ENCODE assay signal across 8 cellular contexts in genomic region chr22:36180038-36180880, GRCh38. TPM values are rescaled to one million over a fixed set of nuclear protein-coding genes. Genes with fewer than 3 reads are reported as not detected.
DNase-seq lines count a peak whose midpoint lies in the region; ATAC-seq and TF ChIP-seq lines count a peak whose summit lies in the region.

No MANE protein-coding gene starts in this region.

- H3K27me3 ChIP-seq in CD8-positive, alpha-beta T cell (ENCODE audit: insufficient read depth, low read length), result no peaks in the 10 kb centered on the region
- H3K27me3 ChIP-seq in upper lobe of right lung, result no peaks in the 10 kb centered on the region

- no peaks in the 10 kb centered on the region for H3K9me3 Mint-ChIP-seq in CD8-positive, alpha-beta T cell

- intact Hi-C loops in CD8-positive, alpha-beta T cell (cut with DNase I, micrococcal nuclease), result loop anchor here (1.0 to 2.0 kb wide), 6 partner anchors 13 to 830 kb away; no protein-coding TSS in a partner anchor
- intact Hi-C loops in Right ventricle myocardium inferior (cut with DNase I), result loop anchor here (2.0 kb wide), 1 partner anchor 33 kb away; no protein-coding TSS in a partner anchor
- intact Hi-C loops in posterior cingulate gyrus (cut with DNase I), result loop anchor here (2.0 kb wide), 1 partner anchor 35 kb away; no protein-coding TSS in a partner anchor
- intact Hi-C loops in upper lobe of right lung (cut with DNase I), result loop anchor here (5.0 kb wide), 1 partner anchor 38 kb away; no protein-coding TSS in a partner anchor

- peak; percentile 75 to 94 (median 86) for DNase-seq in CD8-positive, alpha-beta T cell
- DNase-seq in HPDE6-E6E7 (ENCODE audit: extremely low spot score), result peak; percentile 49
- peak; percentile 38 for DNase-seq in SKM-1 (lab: John Stamatoyannopoulos, UW; ENCODE audit: unreplicated experiment)
- peak; percentile 85 for DNase-seq in activated naive CD4-positive, alpha-beta T cell treated with anti-CD3 and anti-CD28 coated beads, Interleukin-2, amount 50 U/mL, for 16 hours
- peak; percentile 92 for DNase-seq in Right ventricle myocardium inferior (ENCODE audit: missing footprints)
- peak in 9 of 10 donors; percentile 48 to 92 (median 78) for DNase-seq in posterior cingulate gyrus
- DNase-seq in upper lobe of right lung, result peak; percentile 91

- no peaks in the 10 kb centered on the region for H3K9me3 ChIP-seq in CD8-positive, alpha-beta T cell (ENCODE audit: low read length)
- no peaks in the 10 kb centered on the region for H3K9me3 ChIP-seq in upper lobe of right lung

- no peak overlapping the region for H3K27ac ChIP-seq in CD8-positive, alpha-beta T cell (ENCODE audit: low read depth, low read length)
- no peak overlapping the region for H3K27ac ChIP-seq in upper lobe of right lung

- no peaks in the 10 kb centered on the region for H3K36me3 Mint-ChIP-seq in CD8-positive, alpha-beta T cell

- TF ChIP-seq CTCF in CD8-positive, alpha-beta T cell (IDR thresholded peaks at IDR 0.05), result peak; percentile 84
- TF ChIP-seq CTCF in upper lobe of right lung (IDR thresholded peaks at IDR 0.05), result peak; percentile 94

- H3K4me1 Mint-ChIP-seq in CD8-positive, alpha-beta T cell (ENCODE audit: low read depth), result peaks cover 4% of the 10 kb centered on the region

- no peaks in the 10 kb centered on the region for H3K27me3 Mint-ChIP-seq in CD8-positive, alpha-beta T cell (ENCODE audit: low read depth)

- no peak overlapping the region for H3K4me3 Mint-ChIP-seq in CD8-positive, alpha-beta T cell

- H3K4me3 ChIP-seq in CD8-positive, alpha-beta T cell (ENCODE audit: low read depth, low read length), result no peak overlapping the region
- no peak overlapping the region for H3K4me3 ChIP-seq in upper lobe of right lung

- peaks cover 4% of the 10 kb centered on the region for H3K4me1 ChIP-seq in CD8-positive, alpha-beta T cell (ENCODE audit: insufficient read depth, low read length)
- no peaks in the 10 kb centered on the region for H3K4me1 ChIP-seq in upper lobe of right lung

- H3K36me3 ChIP-seq in CD8-positive, alpha-beta T cell (ENCODE audit: insufficient read depth, low read length), result no peaks in the 10 kb centered on the region
- H3K36me3 ChIP-seq in upper lobe of right lung, result no peaks in the 10 kb centered on the region

- peak; percentile 99 for ATAC-seq in CD8-positive, alpha-beta T cell
- peak; percentile 96 for ATAC-seq in Right ventricle myocardium inferior
- ATAC-seq in upper lobe of right lung, result peak; percentile 98
- no peak for ATAC-seq in HG03457 (IDR thresholded peaks at IDR 0.05; ENCODE audit: unreplicated experiment)

- no peak overlapping the region for H3K27ac Mint-ChIP-seq in CD8-positive, alpha-beta T cell

- CTCF ChIA-PET in CD8-positive, alpha-beta T cell (lab: Charles Lee), result interaction anchor here (0.6 to 9.2 kb wide), 26 partner anchors 9 to 315 kb away, joined by 3 to 100 read pairs (median 4); partner anchors contain the start of gene APOL2

- POLR2A ChIA-PET in CD8-positive, alpha-beta T cell (lab: Charles Lee), result interaction anchor here (4.6 kb wide), 1 partner anchor 18 kb away, joined by 13 read pairs; no protein-coding TSS in a partner anchor

RNA-seq across cellular contexts. Expression of gene APOL3, which starts 19.7 kb away (rescaled TPM):
- total RNA-seq in CD8-positive, alpha-beta T cell, result 100 to 1,000 TPM; 257 to 259 TPM
- total RNA-seq in Right ventricle myocardium inferior, result 31.7 TPM
- total RNA-seq in upper lobe of right lung, result 58.2 TPM

RNA-seq across cellular contexts. Expression of gene APOL4, which starts 21.4 kb away (rescaled TPM):
- not detected for total RNA-seq in CD8-positive, alpha-beta T cell
- 6.9 TPM for total RNA-seq in Right ventricle myocardium inferior
- 14.3 TPM for total RNA-seq in upper lobe of right lung

RNA-seq across cellular contexts. Expression of gene APOL2, which starts 59.1 kb away (rescaled TPM):
- total RNA-seq in CD8-positive, alpha-beta T cell, result 10 to 100 TPM; 17.4 to 18.2 TPM
- total RNA-seq in Right ventricle myocardium inferior (67.0 TPM), upper lobe of right lung (51.6 TPM)

Comparison
In these comparisons a context has a peak if more than half of its experiments do, and no peak if none do; other contexts are left out.
1. DNase-seq: peak in every context shown above with its lines; median percentile 92 in Right ventricle myocardium inferior; 91 in upper lobe of right lung; 86 in CD8-positive, alpha-beta T cell; 85 in activated naive CD4-positive, alpha-beta T cell treated with anti-CD3 and anti-CD28 coated beads, Interleukin-2, amount 50 U/mL, for 16 hours; 78 in posterior cingulate gyrus; 49 in HPDE6-E6E7; 38 in SKM-1.